ENCODE assay signal across 16 cellular contexts in the genomic region with DNA sequence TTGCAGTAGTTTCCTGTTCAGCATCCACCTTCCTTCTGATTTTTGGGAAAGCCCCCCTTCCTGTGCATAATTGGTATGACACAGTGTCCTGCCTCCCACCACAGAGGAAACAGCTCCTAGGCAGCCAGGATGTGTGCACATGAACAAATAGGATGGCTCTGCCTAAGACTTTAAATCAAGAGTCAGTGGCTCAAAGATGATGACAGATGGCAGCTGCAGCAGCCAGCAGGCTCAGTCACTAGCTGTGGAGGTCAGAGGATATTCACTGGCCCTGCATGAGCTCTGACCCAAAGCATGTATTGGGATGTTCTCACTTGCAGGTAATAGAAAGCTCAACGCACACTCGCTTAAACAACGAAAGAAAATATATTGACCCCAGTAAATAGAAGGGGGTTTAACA.
DNase-seq lines count a peak whose midpoint lies in the region; ATAC-seq and TF ChIP-seq lines count a peak whose summit lies in the region.
"Had no signal": no experiment of that assay in that cellular context is flagged by ENCODE, and none has a peak within 500 bp of the region (broad histone marks: within the 10 kb centered on the region; RNA-seq: fewer than 3 reads in every experiment).

No MANE protein-coding gene starts in this region.

- H3K36me3 ChIP-seq in HAP-1 (replicated peaks) (no peaks in the 10 kb centered on the region), right atrium auricular region (no peaks in the 10 kb centered on the region)

- H3K4me3 Mint-ChIP-seq in stimulated activated naive CD8-positive, alpha-beta T cell treated with anti-CD3 and anti-CD28 coated beads, Interleukin-15, amount 100 ng/mL, for 72 hours, result no peak overlapping the region
- peak overlapping the region; percentile 7 for H3K4me3 Mint-ChIP-seq in glutamatergic neuron (ENCODE audit: unreplicated experiment)
- H3K4me3 Mint-ChIP-seq in stimulated activated effector memory CD8-positive, alpha-beta T cell treated with anti-CD3 and anti-CD28 coated beads, Interleukin-12 subunit alpha, Interleukin-12 subunit beta, amount 100 ng/mL, for 72 hours, result no peak overlapping the region
- H3K4me3 Mint-ChIP-seq: CD4-positive, alpha-beta T cell; HFFc6 had no signal

- in situ Hi-C loops in HAP-1 (cut with MboI; ENCODE audit: low sequenced_read_pairs), result no loop called here

- H3K9me3 Mint-ChIP-seq in stimulated activated naive CD8-positive, alpha-beta T cell treated with anti-CD3 and anti-CD28 coated beads, Interleukin-15, amount 100 ng/mL, for 72 hours, result no peaks in the 10 kb centered on the region
- H3K9me3 Mint-ChIP-seq in glutamatergic neuron (ENCODE audit: unreplicated experiment), result peaks cover 3% of the 10 kb centered on the region
- peaks cover 5% of the 10 kb centered on the region for H3K9me3 Mint-ChIP-seq in stimulated activated effector memory CD8-positive, alpha-beta T cell treated with anti-CD3 and anti-CD28 coated beads, Interleukin-12 subunit alpha, Interleukin-12 subunit beta, amount 100 ng/mL, for 72 hours
- H3K9me3 Mint-ChIP-seq: CD4-positive, alpha-beta T cell had no signal

- no peaks in the 10 kb centered on the region for H3K27me3 ChIP-seq in HAP-1 (ENCODE audit: low read depth)
- H3K27me3 ChIP-seq in right atrium auricular region, result no peaks in the 10 kb centered on the region

- no peaks in the 10 kb centered on the region for H3K4me1 ChIP-seq in HAP-1
- H3K4me1 ChIP-seq in right atrium auricular region, result no peaks in the 10 kb centered on the region

- peaks cover 23% of the 10 kb centered on the region for H3K27me3 Mint-ChIP-seq in stimulated activated naive CD8-positive, alpha-beta T cell treated with anti-CD3 and anti-CD28 coated beads, Interleukin-15, amount 100 ng/mL, for 72 hours
- H3K27me3 Mint-ChIP-seq in glutamatergic neuron (ENCODE audit: unreplicated experiment), result no peaks in the 10 kb centered on the region

- DNase-seq in stimulated activated naive CD8-positive, alpha-beta T cell treated with anti-CD3 and anti-CD28 coated beads, Interleukin-15, amount 100 ng/mL, for 72 hours, result no peak
- no peak for DNase-seq in stimulated activated naive CD8-positive, alpha-beta T cell treated with anti-CD3 and anti-CD28 coated beads, Interleukin-15, Interleukin-2, amounts not matched to agents 100 U/mL and 50 U/mL, for 24 hours
- peak; percentile 58 for DNase-seq in SHP77 treated with DMSO at 0.1 percent for 48 hours (lab: John Stamatoyannopoulos, UW)
- DNase-seq in glutamatergic neuron, result no peak
- DNase-seq in stimulated activated effector memory CD8-positive, alpha-beta T cell treated with anti-CD3 and anti-CD28 coated beads, Interleukin-12 subunit alpha, Interleukin-12 subunit beta, amount 100 ng/mL, for 72 hours (ENCODE audit: low spot score in 2 of 2), result no peak
- DNase-seq in D341Med (ENCODE audit: low spot score), result no peak
- DNase-seq in HAP-1 (ENCODE audit: low spot score in 2 of 2), result no peak
- no peak for DNase-seq in right atrium auricular region (ENCODE audit: low spot score)
- DNase-seq: Calu3; CD4-positive, alpha-beta T cell; HFFc6; NCI-H1436; NCI-H2081 treated with DMSO at 0.1 percent for 48 hours; NCI-H526 had no signal

- peak; percentile 54 for ATAC-seq in stimulated activated naive CD8-positive, alpha-beta T cell treated with anti-CD3 and anti-CD28 coated beads, Interleukin-15, amount 100 ng/mL, for 72 hours
- ATAC-seq in stimulated activated naive CD8-positive, alpha-beta T cell treated with anti-CD3 and anti-CD28 coated beads, Interleukin-15, Interleukin-2, amounts not matched to agents 100 U/mL and 50 U/mL, for 24 hours, result no peak
- ATAC-seq in stimulated activated effector memory CD8-positive, alpha-beta T cell treated with anti-CD3 and anti-CD28 coated beads, Interleukin-12 subunit alpha, Interleukin-12 subunit beta, amount 100 ng/mL, for 72 hours, result peak; percentile 27

- H3K4me1 Mint-ChIP-seq in stimulated activated naive CD8-positive, alpha-beta T cell treated with anti-CD3 and anti-CD28 coated beads, Interleukin-15, amount 100 ng/mL, for 72 hours, result no peaks in the 10 kb centered on the region
- peaks cover 27% of the 10 kb centered on the region for H3K4me1 Mint-ChIP-seq in glutamatergic neuron (ENCODE audit: low read depth, unreplicated experiment)
- H3K4me1 Mint-ChIP-seq in stimulated activated effector memory CD8-positive, alpha-beta T cell treated with anti-CD3 and anti-CD28 coated beads, Interleukin-12 subunit alpha, Interleukin-12 subunit beta, amount 100 ng/mL, for 72 hours, result peaks cover 8% of the 10 kb centered on the region

- no peaks in the 10 kb centered on the region for H3K9me3 ChIP-seq in HAP-1
- H3K9me3 ChIP-seq in right atrium auricular region, result no peaks in the 10 kb centered on the region

- TF ChIP-seq CTCF in glutamatergic neuron (IDR thresholded peaks at IDR 0.05; ENCODE audit: partially characterized antibody, unreplicated experiment) (no peak), right atrium auricular region (IDR thresholded peaks at IDR 0.05) (no peak)

- no peak overlapping the region for H3K4me3 ChIP-seq in HAP-1
- no peak overlapping the region for H3K4me3 ChIP-seq in right atrium auricular region

- H3K27ac ChIP-seq in right atrium auricular region, result no peak overlapping the region
- H3K27ac ChIP-seq: KMS-11, RWPE1 had no signal

- H3K36me3 Mint-ChIP-seq in glutamatergic neuron (ENCODE audit: unreplicated experiment), result peaks cover 6% of the 10 kb centered on the region
- no peaks in the 10 kb centered on the region for H3K36me3 Mint-ChIP-seq in stimulated activated effector memory CD8-positive, alpha-beta T cell treated with anti-CD3 and anti-CD28 coated beads, Interleukin-12 subunit alpha, Interleukin-12 subunit beta, amount 100 ng/mL, for 72 hours

- no peak overlapping the region for H3K27ac Mint-ChIP-seq in stimulated activated naive CD8-positive, alpha-beta T cell treated with anti-CD3 and anti-CD28 coated beads, Interleukin-15, amount 100 ng/mL, for 72 hours
- H3K27ac Mint-ChIP-seq in glutamatergic neuron (ENCODE audit: unreplicated experiment), result peak overlapping the region; percentile 67
- H3K27ac Mint-ChIP-seq in stimulated activated effector memory CD8-positive, alpha-beta T cell treated with anti-CD3 and anti-CD28 coated beads, Interleukin-12 subunit alpha, Interleukin-12 subunit beta, amount 100 ng/mL, for 72 hours, result no peak overlapping the region
- H3K27ac Mint-ChIP-seq: CD4-positive, alpha-beta T cell; HFFc6 had no signal
